ENCODE assay signal across 8 cellular contexts in genomic region chr6:169723991-169724553, GRCh38. TPM values are rescaled to one million over a fixed set of nuclear protein-coding genes. Genes with fewer than 3 reads are reported as not detected.
DNase-seq lines count a peak whose midpoint lies in the region; TF ChIP-seq lines count a peak whose summit lies in the region.

Gene PHF10 (minus strand): TSS chr6:169724500. CDS start chr6:169723931, 569 bp downstream.

- H3K36me3 ChIP-seq in HAP-1 (replicated peaks): no peaks in the 10 kb centered on the region
- H3K36me3 ChIP-seq in esophagus (ENCODE audit: control insufficient read depth in 2 of 2, insufficient read depth in 2 of 2, low read length in 1 of 2): no peaks in the 10 kb centered on the region
- H3K36me3 ChIP-seq in muscle layer of duodenum (ENCODE audit: control insufficient read depth in 1 of 2, insufficient read depth in 2 of 2, low read length in 2 of 2): no peaks in the 10 kb centered on the region

- in situ Hi-C loops in GM13976 (cut with MboI; ENCODE audit: low sequenced_read_pairs, unreplicated experiment) (no loop called here), HAP-1 (cut with MboI; ENCODE audit: low sequenced_read_pairs) (no loop called here)

- 1% methylated on average over 20 to 98 of the region's 98 CpGs for WGBS in esophagus, 2 donors

- TF ChIP-seq CTCF in GM13976 (IDR thresholded peaks at IDR 0.05; ENCODE audit: borderline replicate concordance, control extremely low read depth, extremely low read depth, insufficient read depth, missing control alignments): no peak

- H3K9me3 ChIP-seq in HAP-1: no peaks in the 10 kb centered on the region
- H3K9me3 ChIP-seq in esophagus (ENCODE audit: control insufficient read depth in 2 of 2, insufficient read depth in 1 of 2, low read depth in 1 of 2, low read length in 1 of 2): no peaks in the 10 kb centered on the region
- H3K9me3 ChIP-seq in muscle layer of duodenum (ENCODE audit: control insufficient read depth in 1 of 2, low read length in 2 of 2): no peaks in the 10 kb centered on the region

- H3K27me3 ChIP-seq in HAP-1 (ENCODE audit: low read depth): no peaks in the 10 kb centered on the region
- no peaks in the 10 kb centered on the region for H3K27me3 ChIP-seq in esophagus (ENCODE audit: control insufficient read depth in 1 of 2, insufficient read depth in 2 of 2, low read length in 2 of 2)
- no peaks in the 10 kb centered on the region for H3K27me3 ChIP-seq in muscle layer of duodenum (ENCODE audit: low read depth, low read length)

- H3K27ac ChIP-seq in esophagus (ENCODE audit: low read depth in 2 of 2, low read length in 1 of 2): peak within 1 kb of the TSS; percentile 94 to 98
- peak within 1 kb of the TSS; percentile 93 for H3K27ac ChIP-seq in muscle layer of duodenum (ENCODE audit: low read length)
- H3K27ac ChIP-seq in substantia nigra (ENCODE audit: low read depth, low read length, poor library complexity, severe bottlenecking): peak within 1 kb of the TSS; percentile 90

- H3K4me1 ChIP-seq in HAP-1 (peaks cover 16% of the 10 kb centered on the region), esophagus (ENCODE audit: control insufficient read depth in 2 of 2, insufficient read depth in 2 of 2, low read length in 1 of 2) (peaks cover 0 to 2% of the 10 kb centered on the region in 2 donors), muscle layer of duodenum (ENCODE audit: control insufficient read depth in 1 of 2, insufficient read depth in 2 of 2, low read length in 2 of 2) (peaks cover 0 to 16% of the 10 kb centered on the region in 2 donors)

- DNase-seq in GM13976 (ENCODE audit: low spot score) (peak; percentile 89), HAP-1 (ENCODE audit: low spot score in 2 of 2) (peak in 1 of 2 experiments; percentile 19), NAMALWA (ENCODE audit: low spot score) (peak; percentile 45), substantia nigra (lab: John Stamatoyannopoulos, UW) (peak in 27 of 49 donors; percentile 3 to 72 (median 46)), NCI-H2081 treated with DMSO at 0.1 percent for 48 hours (lab: John Stamatoyannopoulos, UW) (no peak)
- peak; percentile 69 for DNase-seq in activated CD8-positive, alpha-beta memory T cell treated with anti-CD3 and anti-CD28 coated beads, Interleukin-2, amount 50 U/mL, for 48 hours

- H3K4me3 ChIP-seq in HAP-1: peak within 1 kb of the TSS; percentile 60
- peak within 1 kb of the TSS; percentile 84 to 85 for H3K4me3 ChIP-seq in esophagus (ENCODE audit: low read depth in 1 of 2, low read length in 2 of 2)
- peak within 1 kb of the TSS; percentile 74 to 99 for H3K4me3 ChIP-seq in muscle layer of duodenum (ENCODE audit: low read depth in 1 of 2, low read length in 2 of 2)

RNA-seq across cellular contexts. Expression of gene PHF10, which starts in this region (rescaled TPM):
- 10 to 100 TPM; 30.0 to 30.8 TPM for polyA plus RNA-seq in esophagus
